Comparison of ENCODE assay signal across 8 cellular contexts in the genomic region with DNA sequence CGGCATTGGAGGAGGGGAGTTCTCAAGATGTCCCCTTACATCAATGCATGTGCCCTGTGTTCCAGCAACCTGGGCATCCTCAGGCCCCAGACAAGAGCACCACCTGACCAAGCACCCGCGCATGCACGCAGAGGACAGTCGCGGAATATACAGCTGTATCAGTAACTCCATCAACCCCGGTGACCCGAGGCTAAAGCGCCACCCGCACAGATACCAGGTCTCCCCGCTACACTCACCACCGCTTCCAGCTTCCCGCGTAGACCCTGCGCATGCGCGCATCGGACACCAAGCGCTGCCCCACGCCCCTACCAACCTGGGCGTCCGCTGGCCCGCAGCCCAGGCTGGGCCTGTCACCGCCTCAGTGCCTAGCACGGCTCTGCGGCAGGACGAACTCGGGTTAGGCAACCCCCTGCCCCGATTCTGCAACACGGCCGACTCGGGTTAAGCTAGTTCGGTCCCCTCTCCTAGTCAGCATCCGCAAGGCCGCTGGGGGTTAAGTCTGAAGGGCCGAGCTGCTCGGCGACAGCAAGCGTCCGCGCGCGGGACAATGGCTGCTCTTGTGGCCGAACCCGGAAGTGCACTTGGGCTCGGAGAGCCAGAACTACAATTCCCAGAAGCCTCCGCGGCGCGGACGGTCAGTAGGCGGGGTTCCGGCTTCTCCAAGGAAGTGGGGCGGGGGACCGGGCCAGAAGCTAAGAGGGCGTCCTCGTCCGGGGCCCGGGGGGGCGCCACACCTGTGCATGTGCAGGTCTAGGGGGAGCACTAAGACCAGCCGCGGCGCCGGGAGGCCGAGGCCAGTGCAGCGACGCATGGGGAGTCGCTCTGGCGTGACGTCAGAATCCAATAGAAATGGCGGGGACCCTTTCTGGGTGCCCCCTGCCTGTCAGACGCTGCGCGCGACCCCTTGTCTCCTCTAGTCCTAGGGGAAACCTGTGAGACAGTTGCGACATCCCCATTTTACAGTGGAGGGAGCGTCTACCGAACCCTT. TPM values are rescaled to one million over a fixed set of nuclear protein-coding genes. Genes with fewer than 3 reads are reported as not detected.
DNase-seq lines count a peak whose midpoint lies in the region; ATAC-seq, FAIRE-seq and TF ChIP-seq lines count a peak whose summit lies in the region.

A gene (minus strand): TSS at position 561 of the 988 bp plus-strand sequence. CDS start 3,188 bp downstream, outside the sequence.

- peaks cover 0 to 15% of the 10 kb centered on the region in 2 donors for H3K4me1 ChIP-seq in kidney (ENCODE audit: control insufficient read depth in 1 of 2, insufficient read depth in 1 of 2, low read depth in 1 of 2, low read length in 2 of 2)

- peak; percentile 87 to 88 for DNase-seq in AML-193 (lab: John Stamatoyannopoulos, UW)
- peak; percentile 87 for DNase-seq in NCI-H345 treated with DMSO at 0.1 percent for 48 hours (lab: John Stamatoyannopoulos, UW; ENCODE audit: unreplicated experiment)
- DNase-seq in cerebellar nuclear complex (lab: John Stamatoyannopoulos, UW), result peak; percentile 30 to 85
- DNase-seq in kidney, result peak; percentile 98
- peak; percentile 83 to 93 for DNase-seq in stimulated activated CD4-positive, alpha-beta T cell treated with anti-CD3 and anti-CD28 coated beads, Interleukin-15, amount 100 ng/mL, for 1 hour (ENCODE audit: low read depth in 1 of 2, low spot score in 1 of 2)

- H3K9ac ChIP-seq in kidney (ENCODE audit: low read length in 2 of 2), result peak within 1 kb of the TSS; percentile 77 to 84

- H3K4me3 ChIP-seq in kidney (ENCODE audit: low read length in 2 of 2), result peak within 1 kb of the TSS; percentile 96 to 97

- ATAC-seq in GM19025 (IDR thresholded peaks at IDR 0.05; ENCODE audit: low read depth, unreplicated experiment) (peak; percentile 88), HG03280 (IDR thresholded peaks at IDR 0.05; ENCODE audit: unreplicated experiment) (peak; percentile 89)
- ATAC-seq in activated CD4-positive, CD25-positive, alpha-beta regulatory T cell treated with anti-CD3 and anti-CD28 coated beads, Interleukin-2, amount 50 U/mL, for 24 hours, result peak; percentile 90 to 94

- peaks cover 4 to 10% of the 10 kb centered on the region in 2 donors for H3K9me3 ChIP-seq in kidney (ENCODE audit: control insufficient read depth in 1 of 2, low read length in 2 of 2)

- intact Hi-C loops in kidney (cut with DNase I), result no loop called here

- H3K36me3 ChIP-seq in kidney (ENCODE audit: control insufficient read depth in 1 of 2, insufficient read depth in 2 of 2, low read length in 2 of 2), result peaks cover 7 to 10% of the 10 kb centered on the region in 2 donors

- peak within 1 kb of the TSS; percentile 89 to 93 for H3K27ac ChIP-seq in kidney (ENCODE audit: low read depth in 2 of 2, low read length in 2 of 2)

- FAIRE-seq in kidney (lab: Jason Lieb, UNC), result no peak

- peak; percentile 44 for TF ChIP-seq CTCF in kidney (IDR thresholded peaks at IDR 0.05; ENCODE audit: borderline replicate concordance, extremely low read depth, insufficient read depth)

RNA-seq across cellular contexts. Expression of the gene that starts here (rescaled TPM):
- 10.3 TPM for total RNA-seq in kidney
- polyA plus RNA-seq in kidney (ENCODE audit: insufficient read depth, low read depth, low replicate concordance), result 3.4 TPM

Comparison
In these comparisons a context has a peak if more than half of its experiments do, and no peak if none do; other contexts are left out.
1. Peak in every context shown above with its lines: DNase-seq, ATAC-seq, H3K4me3 ChIP-seq and H3K27ac ChIP-seq.